Comparison of ENCODE assay signal across 15 cellular contexts in genomic region chr17:71883258-71883657, GRCh38.
A peak's percentile ranks its signal among the peaks of the same experiment; 100 is the strongest.
DNase-seq lines count a peak whose midpoint lies in the region; ATAC-seq, FAIRE-seq and TF ChIP-seq lines count a peak whose summit lies in the region.
"Had no signal": no experiment of that assay in that cellular context is flagged by ENCODE, and none has a peak within 500 bp of the region (broad histone marks: within the 10 kb centered on the region; RNA-seq: fewer than 3 reads in every experiment).

No MANE protein-coding gene starts in this region.

- peak; percentile 16 for FAIRE-seq in HTR-8/SVneo (lab: Jason Lieb, UNC)
- no peak for FAIRE-seq in bronchial epithelial cell (lab: Jason Lieb, UNC)

- no peak overlapping the region for H4K91ac ChIP-seq in neuronal stem cell (ENCODE audit: low read depth, low read length, poor library complexity)

- CTCF ChIA-PET in activated CD4-positive, alpha-beta T cell treated with anti-CD3 and anti-CD28 coated beads for 36 hours (lab: Charles Lee): no interaction called here

- H3K27ac Mint-ChIP-seq in activated CD4-positive, alpha-beta T cell treated with anti-CD3 and anti-CD28 coated beads for 36 hours: no peak overlapping the region
- H3K27ac Mint-ChIP-seq: CD4-positive, CD25-positive, alpha-beta regulatory T cell had no signal

- no peak overlapping the region for H3K18ac ChIP-seq in neuronal stem cell (ENCODE audit: low read length)

- peaks cover 2% of the 10 kb centered on the region for H3K9me3 Mint-ChIP-seq in activated CD4-positive, alpha-beta T cell treated with anti-CD3 and anti-CD28 coated beads for 36 hours (ENCODE audit: low read depth)

- H3K79me1 ChIP-seq in neuronal stem cell (ENCODE audit: low read depth, low read length): no peaks in the 10 kb centered on the region

- no peak overlapping the region for H2BK5ac ChIP-seq in neuronal stem cell (ENCODE audit: low read length)

- H2BK12ac ChIP-seq in neuronal stem cell (ENCODE audit: low read length): peak overlapping the region; percentile 78

- no peak overlapping the region for H2AK5ac ChIP-seq in neuronal stem cell (ENCODE audit: low read depth, low read length)

- no peak overlapping the region for H3K23ac ChIP-seq in neuronal stem cell (ENCODE audit: low read depth, low read length, poor library complexity)

- H3K4me3 ChIP-seq in bronchial epithelial cell (ENCODE audit: low read depth, low read length): no peak overlapping the region
- H3K4me3 ChIP-seq in neuronal stem cell (ENCODE audit: low read length in 2 of 2): no peak overlapping the region
- H3K4me3 ChIP-seq: BLaER1, HAP-1 had no signal

- no peak for ATAC-seq in SK-N-SH treated with all-trans-retinoic acid at 6 μM for 48 hours
- no peak for ATAC-seq in activated CD4-positive, alpha-beta T cell treated with anti-CD3 and anti-CD28 coated beads for 36 hours

- H3K27me3 Mint-ChIP-seq in activated CD4-positive, alpha-beta T cell treated with anti-CD3 and anti-CD28 coated beads for 36 hours: no peaks in the 10 kb centered on the region
- H3K27me3 Mint-ChIP-seq: CD4-positive, CD25-positive, alpha-beta regulatory T cell had no signal

- H3K4me1 Mint-ChIP-seq in activated CD4-positive, alpha-beta T cell treated with anti-CD3 and anti-CD28 coated beads for 36 hours: no peaks in the 10 kb centered on the region
- H3K4me1 Mint-ChIP-seq: CD4-positive, CD25-positive, alpha-beta regulatory T cell had no signal

- no peak overlapping the region for H3K14ac ChIP-seq in neuronal stem cell (ENCODE audit: low read length)

- no CpG with 5 or more reads among the region's 2 CpGs for WGBS in neuronal stem cell (ENCODE audit: extremely low coverage in 2 of 2, insufficient read length in 2 of 2, insufficient replicate concordance in 1 of 2), 2 donors

- no peaks in the 10 kb centered on the region for H3K36me3 Mint-ChIP-seq in activated CD4-positive, alpha-beta T cell treated with anti-CD3 and anti-CD28 coated beads for 36 hours (ENCODE audit: low read depth)
- H3K36me3 Mint-ChIP-seq: CD4-positive, CD25-positive, alpha-beta regulatory T cell had no signal

- intact Hi-C loops in activated CD4-positive, alpha-beta T cell treated with anti-CD3 and anti-CD28 coated beads for 36 hours (cut with DNase I, micrococcal nuclease): no loop called here

- H3K4me2 ChIP-seq in neuronal stem cell (ENCODE audit: insufficient read depth, low read length, poor library complexity, severe bottlenecking): no peak overlapping the region
- H3K4me2 ChIP-seq: BLaER1 had no signal

- H2AFZ ChIP-seq in neuronal stem cell (ENCODE audit: low read length): no peak overlapping the region

- H2BK15ac ChIP-seq in neuronal stem cell (ENCODE audit: low read length): no peak overlapping the region

- no peak for DNase-seq in HTR-8/SVneo (ENCODE audit: insufficient read length, low spot score)
- DNase-seq in NCI-H2227 (lab: John Stamatoyannopoulos, UW; ENCODE audit: unreplicated experiment): peak; percentile 8
- peak; percentile 51 for DNase-seq in bronchial epithelial cell (ENCODE audit: low read depth)
- no peak for DNase-seq in neuronal stem cell (ENCODE audit: low spot score)
- DNase-seq in NCI-H2196 (lab: John Stamatoyannopoulos, UW; ENCODE audit: unreplicated experiment): no peak
- no peak for DNase-seq in activated CD4-positive, alpha-beta T cell treated with anti-CD3 and anti-CD28 coated beads for 36 hours
- DNase-seq: 8988T; AML-193; CD4-positive, CD25-positive, alpha-beta regulatory T cell; DMS53; GF-D8; GOT3 had no signal

- H3K27me3 ChIP-seq in bronchial epithelial cell (ENCODE audit: control insufficient read depth, insufficient read depth, low read length) (no peaks in the 10 kb centered on the region), neuronal stem cell (ENCODE audit: control insufficient read depth in 3 of 3, insufficient read depth in 3 of 3, low read depth in 1 of 3, low read length in 3 of 3) (no peaks in the 10 kb centered on the region)
- H3K27me3 ChIP-seq: BLaER1 had no signal

- no peak overlapping the region for H3K9ac ChIP-seq in neuronal stem cell (ENCODE audit: low read depth, low read length, poor library complexity)
- H3K9ac ChIP-seq: BLaER1 had no signal

- no peaks in the 10 kb centered on the region for H3K4me1 ChIP-seq in neuronal stem cell (ENCODE audit: control insufficient read depth in 2 of 2, insufficient read depth in 1 of 2, low read depth in 1 of 2, low read length in 2 of 2)
- H3K4me1 ChIP-seq: BLaER1, HAP-1 had no signal

- no peak overlapping the region for H3K27ac ChIP-seq in neuronal stem cell (replicated peaks; ENCODE audit: low read length)
- H3K27ac ChIP-seq: BLaER1 had no signal

- H2BK120ac ChIP-seq in neuronal stem cell (ENCODE audit: low read depth, low read length): no peak overlapping the region

- no peaks in the 10 kb centered on the region for H3K36me3 ChIP-seq in bronchial epithelial cell (ENCODE audit: control insufficient read depth, insufficient read depth, low read length)
- no peaks in the 10 kb centered on the region for H3K36me3 ChIP-seq in neuronal stem cell (replicated peaks in 1 of 2; ENCODE audit: control insufficient read depth in 2 of 2, insufficient read depth in 2 of 2, low read length in 2 of 2)
- H3K36me3 ChIP-seq: BLaER1, HAP-1 had no signal

- no peak overlapping the region for H3K4me3 Mint-ChIP-seq in activated CD4-positive, alpha-beta T cell treated with anti-CD3 and anti-CD28 coated beads for 36 hours
- H3K4me3 Mint-ChIP-seq: CD4-positive, CD25-positive, alpha-beta regulatory T cell had no signal

- H4K8ac ChIP-seq in neuronal stem cell (ENCODE audit: low read depth, low read length): no peak overlapping the region

- no peaks in the 10 kb centered on the region for H3K9me3 ChIP-seq in neuronal stem cell (replicated peaks in 1 of 2; ENCODE audit: control insufficient read depth in 2 of 2, insufficient read depth in 1 of 2, low read depth in 1 of 2, low read length in 2 of 2)
- H3K9me3 ChIP-seq: BLaER1, HAP-1 had no signal

- no peak for TF ChIP-seq CTCF in bronchial epithelial cell (IDR thresholded peaks at IDR 0.05; ENCODE audit: insufficient read depth, low read length, severe bottlenecking)

- POLR2A ChIA-PET in activated CD4-positive, alpha-beta T cell treated with anti-CD3 and anti-CD28 coated beads for 36 hours (lab: Charles Lee): no interaction called here

- H3K4ac ChIP-seq in neuronal stem cell (ENCODE audit: low read length): no peak overlapping the region

TF ChIP-seq in SK-N-SH treated with all-trans-retinoic acid at 6 μM for 48 hours, 23 proteins besides CTCF, POLR2A, EP300 and RAD21:
- TF ChIP-seq PPARA (CRISPR knock-in tag; IDR thresholded peaks at IDR 0.05; ENCODE audit: borderline replicate concordance) (no peak), TSHZ2 (CRISPR knock-in tag; IDR thresholded peaks at IDR 0.05) (no peak), RARB (CRISPR knock-in tag; IDR thresholded peaks at IDR 0.05) (no peak), OSR1 (CRISPR knock-in tag; IDR thresholded peaks at IDR 0.05) (no peak)

Comparison
In these comparisons a context has a peak if more than half of its experiments do, and no peak if none do; other contexts are left out.
1. DNase-seq: peak in NCI-H2227 (single experiment) and bronchial epithelial cell (single experiment); none in HTR-8/SVneo (single experiment), neuronal stem cell (single experiment), NCI-H2196 (single experiment) and activated CD4-positive, alpha-beta T cell treated with anti-CD3 and anti-CD28 coated beads for 36 hours (single experiment).